ENCODE assay signal across 1 cellular context in genomic region chr1:37513795-37514349, GRCh38.
TF ChIP-seq lines count a peak whose summit lies in the region.

No MANE protein-coding gene starts in this region.

TF ChIP-seq in HepG2, 621 proteins besides CTCF, POLR2A, EP300 and RAD21 (continues in another document):
- TF ChIP-seq ZZZ3 (CRISPR knock-in tag; IDR thresholded peaks at IDR 0.05; ENCODE audit: borderline replicate concordance) (no peak), ZNF33A (CRISPR knock-in tag; IDR thresholded peaks at IDR 0.05; ENCODE audit: borderline replicate concordance) (no peak), ZNF274 (CRISPR knock-in tag; IDR thresholded peaks at IDR 0.05) (peak; percentile 48; the same call in 1 of the 2 replicates), ZNF570 (CRISPR knock-in tag; IDR thresholded peaks at IDR 0.05; ENCODE audit: borderline replicate concordance) (no peak), TP53 (CRISPR knock-in tag; conservative IDR thresholded peaks at IDR 0.05) (no peak), SMYD3 (CRISPR knock-in tag; IDR thresholded peaks at IDR 0.05) (no peak), ZKSCAN8 (CRISPR knock-in tag; IDR thresholded peaks at IDR 0.05; ENCODE audit: borderline replicate concordance) (no peak), HNF1B (CRISPR knock-in tag; IDR thresholded peaks at IDR 0.05) (no peak), RFX5 (IDR thresholded peaks at IDR 0.05; ENCODE audit: low read depth, low read length) (no peak), ZNF703 (CRISPR knock-in tag; IDR thresholded peaks at IDR 0.05; ENCODE audit: borderline replicate concordance) (no peak), SAP130 (CRISPR knock-in tag; IDR thresholded peaks at IDR 0.05; ENCODE audit: low read depth) (peak; percentile 69), ZNF83 (CRISPR knock-in tag; IDR thresholded peaks at IDR 0.05; ENCODE audit: borderline replicate concordance) (no peak), ZNF556 (CRISPR knock-in tag; IDR thresholded peaks at IDR 0.05; ENCODE audit: borderline replicate concordance) (no peak), ZNF878 (CRISPR knock-in tag; IDR thresholded peaks at IDR 0.05) (no peak), RFX1 (IDR thresholded peaks at IDR 0.05) (peak; percentile 75), ZHX1 (CRISPR knock-in tag; IDR thresholded peaks at IDR 0.05; ENCODE audit: low read depth) (no peak), TARDBP (CRISPR knock-in tag; IDR thresholded peaks at IDR 0.05) (no peak), NRL (CRISPR knock-in tag; IDR thresholded peaks at IDR 0.05; ENCODE audit: borderline replicate concordance) (no peak), ZNF12 (CRISPR knock-in tag; IDR thresholded peaks at IDR 0.05) (no peak), U2AF1 (optimal IDR thresholded peaks at IDR 0.05; ENCODE audit: low read depth, low read length) (no peak), KLF13 (CRISPR knock-in tag; IDR thresholded peaks at IDR 0.05) (no peak), ZUFSP (CRISPR knock-in tag; IDR thresholded peaks at IDR 0.05; ENCODE audit: borderline replicate concordance) (no peak), RCOR2 (CRISPR knock-in tag; IDR thresholded peaks at IDR 0.05) (no peak), KDM1A (CRISPR knock-in tag; IDR thresholded peaks at IDR 0.05) (no peak), POLR2AphosphoS5 (IDR thresholded peaks at IDR 0.05; ENCODE audit: low read depth, low read length) (no peak), RFX3 (CRISPR knock-in tag; IDR thresholded peaks at IDR 0.05) (peak; percentile 86), ZNF660 (CRISPR knock-in tag; IDR thresholded peaks at IDR 0.05; ENCODE audit: borderline replicate concordance, low read depth) (no peak), ZBTB8A (CRISPR knock-in tag; IDR thresholded peaks at IDR 0.05; ENCODE audit: borderline replicate concordance, low read depth) (no peak), RXRA (CRISPR knock-in tag; IDR thresholded peaks at IDR 0.05) (0 out of 2 replicates have a peak, but pooled peaks have one; percentile 31), ZNF558 (CRISPR knock-in tag; IDR thresholded peaks at IDR 0.05; ENCODE audit: borderline replicate concordance) (no peak), ZBTB21 (CRISPR knock-in tag; IDR thresholded peaks at IDR 0.05) (no peak), THAP7 (CRISPR knock-in tag; IDR thresholded peaks at IDR 0.05) (no peak), NR3C1 (CRISPR knock-in tag; IDR thresholded peaks at IDR 0.05) (no peak), ZNF720 (CRISPR knock-in tag; IDR thresholded peaks at IDR 0.05) (no peak), HOXA3 (CRISPR knock-in tag; IDR thresholded peaks at IDR 0.05) (0 out of 2 replicates have a peak, but pooled peaks have one; percentile 26), ONECUT2 (CRISPR knock-in tag; IDR thresholded peaks at IDR 0.05) (no peak), SATB2 (CRISPR knock-in tag; IDR thresholded peaks at IDR 0.05) (no peak), POGZ (CRISPR knock-in tag; IDR thresholded peaks at IDR 0.05) (no peak), XRCC5 (optimal IDR thresholded peaks at IDR 0.05; ENCODE audit: low read length) (peak; percentile 34), HIVEP1 (CRISPR knock-in tag; IDR thresholded peaks at IDR 0.05) (no peak), GATA4 (IDR thresholded peaks at IDR 0.05; ENCODE audit: borderline replicate concordance, low read depth) (no peak), HINFP (CRISPR knock-in tag; IDR thresholded peaks at IDR 0.05; ENCODE audit: low read depth) (no peak), ZNF547 (CRISPR knock-in tag; IDR thresholded peaks at IDR 0.05) (peak; percentile 61; the same call in 1 of the 2 replicates), SIN3A (IDR thresholded peaks at IDR 0.05; ENCODE audit: borderline replicate concordance, low read depth, low read length) (peak; percentile 85; the same call in 1 of the 2 replicates), ZNF263 (CRISPR knock-in tag; IDR thresholded peaks at IDR 0.05) (peak; percentile 44; the same call in 1 of the 2 replicates), MXI1 (IDR thresholded peaks at IDR 0.05; ENCODE audit: borderline replicate concordance, low read depth, low read length) (peak; percentile 36; the same call in 1 of the 3 replicates), RAD51 (IDR thresholded peaks at IDR 0.05; ENCODE audit: borderline replicate concordance) (no peak), TBL1XR1 (IDR thresholded peaks at IDR 0.05; ENCODE audit: borderline replicate concordance, low read length, partially characterized antibody) (no peak), CBX2 (IDR thresholded peaks at IDR 0.05; ENCODE audit: low read depth, low read length) (no peak), CBX2 (CRISPR knock-in tag; IDR thresholded peaks at IDR 0.05; ENCODE audit: low read depth) (no peak)
- TF ChIP-seq, protein P1, sequence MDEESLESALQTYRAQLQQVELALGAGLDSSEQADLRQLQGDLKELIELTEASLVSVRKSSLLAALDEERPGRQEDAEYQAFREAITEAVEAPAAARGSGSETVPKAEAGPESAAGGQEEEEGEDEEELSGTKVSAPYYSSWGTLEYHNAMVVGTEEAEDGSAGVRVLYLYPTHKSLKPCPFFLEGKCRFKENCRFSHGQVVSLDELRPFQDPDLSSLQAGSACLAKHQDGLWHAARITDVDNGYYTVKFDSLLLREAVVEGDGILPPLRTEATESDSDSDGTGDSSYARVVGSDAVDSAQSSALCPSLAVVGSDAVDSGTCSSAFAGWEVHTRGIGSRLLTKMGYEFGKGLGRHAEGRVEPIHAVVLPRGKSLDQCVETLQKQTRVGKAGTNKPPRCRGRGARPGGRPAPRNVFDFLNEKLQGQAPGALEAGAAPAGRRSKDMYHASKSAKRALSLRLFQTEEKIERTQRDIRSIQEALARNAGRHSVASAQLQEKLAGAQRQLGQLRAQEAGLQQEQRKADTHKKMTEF (CRISPR knock-in tag; IDR thresholded peaks at IDR 0.05) = no peak
- TF ChIP-seq, protein P2, sequence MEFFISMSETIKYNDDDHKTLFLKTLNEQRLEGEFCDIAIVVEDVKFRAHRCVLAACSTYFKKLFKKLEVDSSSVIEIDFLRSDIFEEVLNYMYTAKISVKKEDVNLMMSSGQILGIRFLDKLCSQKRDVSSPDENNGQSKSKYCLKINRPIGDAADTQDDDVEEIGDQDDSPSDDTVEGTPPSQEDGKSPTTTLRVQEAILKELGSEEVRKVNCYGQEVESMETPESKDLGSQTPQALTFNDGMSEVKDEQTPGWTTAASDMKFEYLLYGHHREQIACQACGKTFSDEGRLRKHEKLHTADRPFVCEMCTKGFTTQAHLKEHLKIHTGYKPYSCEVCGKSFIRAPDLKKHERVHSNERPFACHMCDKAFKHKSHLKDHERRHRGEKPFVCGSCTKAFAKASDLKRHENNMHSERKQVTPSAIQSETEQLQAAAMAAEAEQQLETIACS (CRISPR knock-in tag; IDR thresholded peaks at IDR 0.05) = no peak
- TF ChIP-seq, protein P3, sequence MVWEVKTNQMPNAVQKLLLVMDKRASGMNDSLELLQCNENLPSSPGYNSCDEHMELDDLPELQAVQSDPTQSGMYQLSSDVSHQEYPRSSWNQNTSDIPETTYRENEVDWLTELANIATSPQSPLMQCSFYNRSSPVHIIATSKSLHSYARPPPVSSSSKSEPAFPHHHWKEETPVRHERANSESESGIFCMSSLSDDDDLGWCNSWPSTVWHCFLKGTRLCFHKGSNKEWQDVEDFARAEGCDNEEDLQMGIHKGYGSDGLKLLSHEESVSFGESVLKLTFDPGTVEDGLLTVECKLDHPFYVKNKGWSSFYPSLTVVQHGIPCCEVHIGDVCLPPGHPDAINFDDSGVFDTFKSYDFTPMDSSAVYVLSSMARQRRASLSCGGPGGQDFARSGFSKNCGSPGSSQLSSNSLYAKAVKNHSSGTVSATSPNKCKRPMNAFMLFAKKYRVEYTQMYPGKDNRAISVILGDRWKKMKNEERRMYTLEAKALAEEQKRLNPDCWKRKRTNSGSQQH (CRISPR knock-in tag; IDR thresholded peaks at IDR 0.05; ENCODE audit: low read depth) = 0 out of 2 replicates have a peak, but pooled peaks have one; percentile 27
- TF ChIP-seq, protein P4, sequence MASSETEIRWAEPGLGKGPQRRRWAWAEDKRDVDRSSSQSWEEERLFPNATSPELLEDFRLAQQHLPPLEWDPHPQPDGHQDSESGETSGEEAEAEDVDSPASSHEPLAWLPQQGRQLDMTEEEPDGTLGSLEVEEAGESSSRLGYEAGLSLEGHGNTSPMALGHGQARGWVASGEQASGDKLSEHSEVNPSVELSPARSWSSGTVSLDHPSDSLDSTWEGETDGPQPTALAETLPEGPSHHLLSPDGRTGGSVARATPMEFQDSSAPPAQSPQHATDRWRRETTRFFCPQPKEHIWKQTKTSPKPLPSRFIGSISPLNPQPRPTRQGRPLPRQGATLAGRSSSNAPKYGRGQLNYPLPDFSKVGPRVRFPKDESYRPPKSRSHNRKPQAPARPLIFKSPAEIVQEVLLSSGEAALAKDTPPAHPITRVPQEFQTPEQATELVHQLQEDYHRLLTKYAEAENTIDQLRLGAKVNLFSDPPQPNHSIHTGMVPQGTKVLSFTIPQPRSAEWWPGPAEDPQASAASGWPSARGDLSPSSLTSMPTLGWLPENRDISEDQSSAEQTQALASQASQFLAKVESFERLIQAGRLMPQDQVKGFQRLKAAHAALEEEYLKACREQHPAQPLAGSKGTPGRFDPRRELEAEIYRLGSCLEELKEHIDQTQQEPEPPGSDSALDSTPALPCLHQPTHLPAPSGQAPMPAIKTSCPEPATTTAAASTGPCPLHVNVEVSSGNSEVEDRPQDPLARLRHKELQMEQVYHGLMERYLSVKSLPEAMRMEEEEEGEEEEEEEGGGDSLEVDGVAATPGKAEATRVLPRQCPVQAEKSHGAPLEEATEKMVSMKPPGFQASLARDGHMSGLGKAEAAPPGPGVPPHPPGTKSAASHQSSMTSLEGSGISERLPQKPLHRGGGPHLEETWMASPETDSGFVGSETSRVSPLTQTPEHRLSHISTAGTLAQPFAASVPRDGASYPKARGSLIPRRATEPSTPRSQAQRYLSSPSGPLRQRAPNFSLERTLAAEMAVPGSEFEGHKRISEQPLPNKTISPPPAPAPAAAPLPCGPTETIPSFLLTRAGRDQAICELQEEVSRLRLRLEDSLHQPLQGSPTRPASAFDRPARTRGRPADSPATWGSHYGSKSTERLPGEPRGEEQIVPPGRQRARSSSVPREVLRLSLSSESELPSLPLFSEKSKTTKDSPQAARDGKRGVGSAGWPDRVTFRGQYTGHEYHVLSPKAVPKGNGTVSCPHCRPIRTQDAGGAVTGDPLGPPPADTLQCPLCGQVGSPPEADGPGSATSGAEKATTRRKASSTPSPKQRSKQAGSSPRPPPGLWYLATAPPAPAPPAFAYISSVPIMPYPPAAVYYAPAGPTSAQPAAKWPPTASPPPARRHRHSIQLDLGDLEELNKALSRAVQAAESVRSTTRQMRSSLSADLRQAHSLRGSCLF (CRISPR knock-in tag; IDR thresholded peaks at IDR 0.05; ENCODE audit: borderline replicate concordance) = no peak
